1 cellular context compared by ENCODE assay signal in the genomic region with DNA sequence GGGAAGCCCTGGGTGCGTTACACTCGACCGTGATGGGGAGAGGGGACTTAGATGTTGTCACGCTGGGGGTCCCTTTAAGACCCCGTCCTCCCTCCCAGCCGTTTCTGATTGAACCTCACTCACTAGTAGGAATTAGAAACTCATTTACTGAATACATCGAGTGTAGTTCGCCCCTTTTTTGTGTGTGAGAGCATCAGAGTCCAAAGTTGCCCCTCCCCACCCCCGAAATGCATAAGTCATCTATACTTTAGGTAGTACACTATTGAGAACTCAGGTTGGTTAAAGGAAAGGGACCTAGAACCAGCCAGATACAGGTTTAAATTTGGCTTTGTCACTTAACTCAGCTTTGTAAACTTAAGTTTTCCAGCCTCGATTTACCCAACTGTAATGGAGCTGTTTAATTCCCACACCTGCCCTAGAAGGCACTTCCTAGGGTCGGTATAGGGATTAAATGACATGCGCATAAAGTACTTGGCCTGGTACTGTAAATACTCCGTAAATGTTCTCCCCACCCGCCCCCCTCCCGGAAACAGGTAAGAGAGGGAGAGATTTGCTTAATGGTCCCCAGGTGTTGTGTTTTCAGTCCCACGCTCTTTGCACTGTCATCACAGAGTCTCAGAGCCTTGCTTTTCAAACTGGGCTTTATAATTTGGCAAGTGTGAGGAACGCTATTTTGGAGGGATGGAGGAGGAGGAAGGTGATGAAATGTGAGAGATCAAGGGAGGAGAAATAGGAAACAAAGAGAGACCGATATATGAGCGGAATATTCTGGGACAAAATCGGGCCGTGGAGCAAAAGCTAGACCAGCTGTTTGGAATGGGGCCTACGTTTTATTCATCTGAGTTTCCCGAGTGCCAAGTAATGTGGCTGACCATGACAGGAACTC.
TF ChIP-seq lines count a peak whose summit lies in the region.

No MANE protein-coding gene starts in this region.

TF ChIP-seq in H1, 55 proteins besides CTCF, POLR2A, EP300 and RAD21:
- no peak for TF ChIP-seq ZNF274 (IDR thresholded peaks at IDR 0.05; ENCODE audit: borderline replicate concordance, extremely low read depth, low read length)
- TF ChIP-seq SAP30 (IDR thresholded peaks at IDR 0.05; ENCODE audit: insufficient read depth, insufficient replicate concordance, low read length): peak; percentile 33
- no peak for TF ChIP-seq YY1 (IDR thresholded peaks at IDR 0.05; ENCODE audit: low read depth, low read length)
